In the genomic region with DNA sequence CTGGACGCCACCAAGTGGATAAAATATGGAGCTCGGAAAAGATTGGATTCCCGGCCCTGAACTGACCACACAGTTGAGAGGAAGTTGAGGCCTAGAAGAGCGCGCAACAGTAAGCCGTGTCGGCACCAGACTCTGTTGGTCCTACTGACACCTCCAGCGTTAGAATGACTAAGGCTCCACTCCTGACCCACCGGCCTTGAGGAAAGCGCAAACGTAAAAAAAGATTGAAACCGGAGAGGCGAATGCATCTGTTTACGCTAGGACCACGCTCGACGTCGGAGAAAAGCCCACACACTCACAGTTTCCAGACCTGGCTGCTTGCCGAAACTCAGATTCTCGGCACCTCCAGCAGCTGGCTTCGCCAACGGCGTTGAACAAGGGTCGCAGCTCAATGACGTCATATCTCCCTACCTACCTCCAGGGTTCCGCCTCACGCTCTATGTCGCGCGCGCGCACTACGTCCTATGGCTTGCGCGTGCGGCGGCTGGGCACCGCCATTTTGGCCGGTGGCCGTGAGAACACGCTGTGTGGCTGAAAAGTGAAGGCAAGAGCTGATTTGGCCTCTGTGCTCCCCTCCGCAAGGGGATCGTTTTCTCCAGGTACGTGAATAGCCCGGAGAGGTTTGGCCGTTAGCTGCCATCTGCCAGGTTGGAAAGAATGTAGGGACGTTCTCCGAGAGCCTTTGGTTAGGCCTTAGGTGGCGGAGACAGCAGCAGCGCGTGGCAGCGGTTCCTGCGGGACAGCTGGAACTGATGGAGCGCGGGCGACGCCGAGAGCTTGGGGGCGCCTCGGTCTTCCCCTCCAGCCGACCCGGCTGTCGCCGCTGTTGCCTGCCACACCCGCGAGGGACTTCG, we compare ENCODE assay signal across 8 cellular contexts. TPM values are rescaled to one million over a fixed set of nuclear protein-coding genes. Genes with fewer than 3 reads are reported as not detected.
A peak's percentile ranks its signal among the peaks of the same experiment; 100 is the strongest.
DNase-seq lines count a peak whose midpoint lies in the region; ATAC-seq lines count a peak whose summit lies in the region.

A gene (plus strand): TSS at position 491 of the 854 bp plus-strand sequence. CDS start 6,102 bp downstream, outside the sequence.
A gene with protein sequence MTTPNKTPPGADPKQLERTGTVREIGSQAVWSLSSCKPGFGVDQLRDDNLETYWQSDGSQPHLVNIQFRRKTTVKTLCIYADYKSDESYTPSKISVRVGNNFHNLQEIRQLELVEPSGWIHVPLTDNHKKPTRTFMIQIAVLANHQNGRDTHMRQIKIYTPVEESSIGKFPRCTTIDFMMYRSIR (minus strand): TSS at position 376 of the 854 bp plus-strand sequence. CDS start 2,097 bp downstream, outside the sequence.

- peaks cover 15% of the 10 kb centered on the region for H3K36me3 ChIP-seq in effector memory CD4-positive, alpha-beta T cell (ENCODE audit: control insufficient read depth, insufficient read depth, low read length)

- peak; percentile 98 for DNase-seq in COLO668 (lab: John Stamatoyannopoulos, UW; ENCODE audit: unreplicated experiment)
- peak; percentile 92 for DNase-seq in HT1080 (ENCODE audit: low read depth)
- peak; percentile 89 to 93 for DNase-seq in NOMO-1 (lab: John Stamatoyannopoulos, UW; ENCODE audit: unreplicated experiment in 2 of 2)
- DNase-seq in effector memory CD4-positive, alpha-beta T cell: peak; percentile 87 to 94 (median 87)
- DNase-seq in medulla oblongata (ENCODE audit: extremely low spot score): peak; percentile 96
- peak; percentile 94 for DNase-seq in stimulated activated CD8-positive, alpha-beta memory T cell treated with anti-CD3 and anti-CD28 coated beads, Interleukin-12 subunit alpha, Interleukin-12 subunit beta, amount 100 ng/mL, for 1 hour (ENCODE audit: low read depth)

- no peaks in the 10 kb centered on the region for H3K9me3 ChIP-seq in effector memory CD4-positive, alpha-beta T cell (ENCODE audit: control insufficient read depth, low read length)

- H3K4me1 ChIP-seq in effector memory CD4-positive, alpha-beta T cell (ENCODE audit: control insufficient read depth, insufficient read depth, low read length, poor library complexity, severe bottlenecking): peaks cover 20% of the 10 kb centered on the region

- POLR2A ChIA-PET in activated CD8-positive, alpha-beta memory T cell treated with anti-CD3 and anti-CD28 coated beads for 36 hours (lab: Charles Lee): interaction anchor here (0.8 to 1.9 kb wide), 3 partner anchors 31 to 81 kb away, joined by 3 to 15 read pairs (median 3); no protein-coding TSS in a partner anchor

- CTCF ChIA-PET in activated CD8-positive, alpha-beta memory T cell treated with anti-CD3 and anti-CD28 coated beads for 36 hours (lab: Charles Lee): interaction anchor here (1.0 to 1.4 kb wide), 3 partner anchors 24 to 80 kb away, joined by 3 to 4 read pairs (median 3); no protein-coding TSS in a partner anchor

- no peaks in the 10 kb centered on the region for H3K27me3 ChIP-seq in effector memory CD4-positive, alpha-beta T cell (replicated peaks; ENCODE audit: control insufficient read depth, insufficient read depth, low read length, poor library complexity, severe bottlenecking)

- peak within 1 kb of the TSS; percentile 80 for H3K27ac ChIP-seq in effector memory CD4-positive, alpha-beta T cell (ENCODE audit: insufficient read depth, low read length, poor library complexity, severe bottlenecking)

- ATAC-seq in GM21360 (IDR thresholded peaks at IDR 0.05; ENCODE audit: unreplicated experiment): peak; percentile 79

- H3K4me3 ChIP-seq in effector memory CD4-positive, alpha-beta T cell (ENCODE audit: insufficient read depth, low read depth, low read length, poor library complexity, severe bottlenecking): peak within 1 kb of the TSS; percentile 72

RNA-seq across cellular contexts. Expression of the first gene that starts in this region (rescaled TPM):
- total RNA-seq in HT1080 (2014; rRNA removed; shearing (Covaris generic)): 182 and 187 TPM in 2 replicates
- 138 and 166 TPM in 2 replicates for polyA plus RNA-seq in HT1080 (2015; cell fraction: cytosol; rRNA removed)
- 231 and 276 TPM in 2 replicates for polyA plus RNA-seq in HT1080 (2015; cell fraction: nucleus; rRNA removed)
- total RNA-seq in activated CD8-positive, alpha-beta memory T cell treated with anti-CD3 and anti-CD28 coated beads for 36 hours: 100 to 1,000 TPM; 183 to 189 TPM

RNA-seq across cellular contexts. Expression of the second gene that starts in this region (rescaled TPM):
- 28.9 and 31.7 TPM in 2 replicates for total RNA-seq in HT1080 (2014; rRNA removed; shearing (Covaris generic))
- 32.4 and 34.0 TPM in 2 replicates for polyA plus RNA-seq in HT1080 (2015; cell fraction: cytosol; rRNA removed)
- polyA plus RNA-seq in HT1080 (2015; cell fraction: nucleus; rRNA removed): 19.0 and 23.1 TPM in 2 replicates
- 10 to 100 TPM; 23.0 to 25.7 TPM for total RNA-seq in activated CD8-positive, alpha-beta memory T cell treated with anti-CD3 and anti-CD28 coated beads for 36 hours

Comparison
In these comparisons a context has a peak if more than half of its experiments do, and no peak if none do; other contexts are left out.
1. Peak in every context shown above with its lines: DNase-seq, ATAC-seq, H3K4me3 ChIP-seq and H3K27ac ChIP-seq.